ENCODE assay signal across 9 cellular contexts in genomic region chrX:16138108-16138427, GRCh38. TPM values are rescaled to one million over a fixed set of nuclear protein-coding genes. Genes with fewer than 3 reads are reported as not detected.
DNase-seq lines count a peak whose midpoint lies in the region; ATAC-seq and TF ChIP-seq lines count a peak whose summit lies in the region.
"Had no signal": no experiment of that assay in that cellular context is flagged by ENCODE, and none has a peak within 500 bp of the region (broad histone marks: within the 10 kb centered on the region; RNA-seq: fewer than 3 reads in every experiment).

No MANE protein-coding gene starts in this region.

- peak; percentile 7 for DNase-seq in BE2C
- DNase-seq in cardiac fibroblast (ENCODE audit: low read depth in 2 of 2): peak; percentile 6 to 23
- DNase-seq in nephron progenitor cell: no peak
- no peak for DNase-seq in stimulated activated CD4-positive, alpha-beta T cell treated with anti-CD3 and anti-CD28 coated beads, Interleukin-4, amount 100 ng/mL, for 1 hour

- no peaks in the 10 kb centered on the region for H3K27me3 ChIP-seq in BE2C

- TF ChIP-seq CTCF in BE2C (IDR thresholded peaks at IDR 0.05; ENCODE audit: low read depth, low read length): peak; percentile 41
- peak; percentile 22 for TF ChIP-seq CTCF in cardiac fibroblast (IDR thresholded peaks at IDR 0.05; ENCODE audit: low read depth, low read length)
- TF ChIP-seq CTCF in nephron progenitor cell (IDR thresholded peaks at IDR 0.05): no peak

- no peaks in the 10 kb centered on the region for H3K27me3 Mint-ChIP-seq in nephron progenitor cell (ENCODE audit: low read depth, poor library complexity)
- peaks cover 15% of the 10 kb centered on the region for H3K27me3 Mint-ChIP-seq in stimulated activated memory B cell treated with anti-CD40 and anti-IgM and Interleukin-4, amounts not matched to agents 10 μg/mL and 1 μg/mL and 100 μg/mL, for 72 hours

- no peak overlapping the region for H3K27ac Mint-ChIP-seq in nephron progenitor cell
- H3K27ac Mint-ChIP-seq in stimulated activated memory B cell treated with anti-CD40 and anti-IgM and Interleukin-4, amounts not matched to agents 10 μg/mL and 1 μg/mL and 100 μg/mL, for 72 hours: no peak overlapping the region
- H3K27ac Mint-ChIP-seq: stimulated activated naive CD8-positive, alpha-beta T cell treated with anti-CD3 and anti-CD28 coated beads, Interleukin-15, Interleukin-2, amounts not matched to agents 100 ng/mL and 50 ng/mL, for 24 hours had no signal

- no peak overlapping the region for H3K4me3 ChIP-seq in BE2C (ENCODE audit: low read depth, low read length)
- H3K4me3 ChIP-seq in cardiac fibroblast (replicated peaks in 1 of 2; ENCODE audit: low read depth in 2 of 2, low read length in 2 of 2): no peak overlapping the region

- H3K4me3 Mint-ChIP-seq in nephron progenitor cell: no peak overlapping the region
- H3K4me3 Mint-ChIP-seq in stimulated activated memory B cell treated with anti-CD40 and anti-IgM and Interleukin-4, amounts not matched to agents 10 μg/mL and 1 μg/mL and 100 μg/mL, for 72 hours: no peak overlapping the region
- H3K4me3 Mint-ChIP-seq: stimulated activated naive CD8-positive, alpha-beta T cell treated with anti-CD3 and anti-CD28 coated beads, Interleukin-15, Interleukin-2, amounts not matched to agents 100 ng/mL and 50 ng/mL, for 24 hours had no signal

- H3K4me1 ChIP-seq in BE2C: no peaks in the 10 kb centered on the region

- H3K4me1 Mint-ChIP-seq in nephron progenitor cell: no peaks in the 10 kb centered on the region
- H3K4me1 Mint-ChIP-seq in stimulated activated memory B cell treated with anti-CD40 and anti-IgM and Interleukin-4, amounts not matched to agents 10 μg/mL and 1 μg/mL and 100 μg/mL, for 72 hours: peaks cover 13% of the 10 kb centered on the region

- peak; percentile 23 for ATAC-seq in GM18873 (IDR thresholded peaks at IDR 0.05; ENCODE audit: low FRiP score, unreplicated experiment)
- peak; percentile 27 for ATAC-seq in HG03064 (IDR thresholded peaks at IDR 0.05; ENCODE audit: low read depth, unreplicated experiment)
- ATAC-seq in stimulated activated memory B cell treated with anti-CD40 and anti-IgM and Interleukin-4, amounts not matched to agents 10 μg/mL and 1 μg/mL and 100 μg/mL, for 72 hours: no peak
- ATAC-seq in GM21381 (IDR thresholded peaks at IDR 0.05; ENCODE audit: unreplicated experiment): no peak

- no peaks in the 10 kb centered on the region for H3K36me3 Mint-ChIP-seq in nephron progenitor cell (ENCODE audit: low read depth)
- no peaks in the 10 kb centered on the region for H3K36me3 Mint-ChIP-seq in stimulated activated memory B cell treated with anti-CD40 and anti-IgM and Interleukin-4, amounts not matched to agents 10 μg/mL and 1 μg/mL and 100 μg/mL, for 72 hours

- H3K9me3 Mint-ChIP-seq in nephron progenitor cell: no peaks in the 10 kb centered on the region
- no peaks in the 10 kb centered on the region for H3K9me3 Mint-ChIP-seq in stimulated activated memory B cell treated with anti-CD40 and anti-IgM and Interleukin-4, amounts not matched to agents 10 μg/mL and 1 μg/mL and 100 μg/mL, for 72 hours
- H3K9me3 Mint-ChIP-seq: stimulated activated naive CD8-positive, alpha-beta T cell treated with anti-CD3 and anti-CD28 coated beads, Interleukin-15, Interleukin-2, amounts not matched to agents 100 ng/mL and 50 ng/mL, for 24 hours had no signal

- H3K36me3 ChIP-seq in BE2C: no peaks in the 10 kb centered on the region

- H3K9me3 ChIP-seq in BE2C: no peaks in the 10 kb centered on the region

RNA-seq across cellular contexts. Expression of gene GRPR, which starts 14.7 kb away (rescaled TPM):
- polyA plus RNA-seq in BE2C (2012; ENCODE audit: insufficient read depth, insufficient read length, low read depth): not detected

RNA-seq across cellular contexts. Expression of gene MAGEB17, which starts 29.2 kb away (rescaled TPM):
- polyA plus RNA-seq in BE2C (2012; ENCODE audit: insufficient read depth, insufficient read length, low read depth): 0.42 TPM

Comparison
In these comparisons a context has a peak if more than half of its experiments do, and no peak if none do; other contexts are left out.
1. DNase-seq: peak in BE2C (single experiment) and cardiac fibroblast (2 of 2); none in nephron progenitor cell (single experiment) and stimulated activated CD4-positive, alpha-beta T cell treated with anti-CD3 and anti-CD28 coated beads, Interleukin-4, amount 100 ng/mL, for 1 hour (single experiment).
2. ATAC-seq: peak in GM18873 (single experiment) and HG03064 (single experiment); none in stimulated activated memory B cell treated with anti-CD40 and anti-IgM and Interleukin-4, amounts not matched to agents 10 μg/mL and 1 μg/mL and 100 μg/mL, for 72 hours (single experiment) and GM21381 (single experiment).